In genomic region chr12:46569826-46570390, GRCh38 we compare ENCODE assay signal across 1 cellular context.
TF ChIP-seq lines count a peak whose summit lies in the region.

No MANE protein-coding gene starts in this region.

TF ChIP-seq in K562, 482 proteins besides CTCF, POLR2A, EP300 and RAD21 (continued from another document):
- TF ChIP-seq MLLT1 (IDR thresholded peaks at IDR 0.05) (no peak), CLOCK (CRISPR knock-in tag; IDR thresholded peaks at IDR 0.05; ENCODE audit: borderline replicate concordance) (no peak), ZNF76 (CRISPR knock-in tag; IDR thresholded peaks at IDR 0.05; ENCODE audit: borderline replicate concordance) (no peak), GABPB1 (CRISPR knock-in tag; IDR thresholded peaks at IDR 0.05) (peak; percentile 12; the same call in 1 of the 2 replicates), NFE2 (IDR thresholded peaks at IDR 0.05; ENCODE audit: low read depth) (peak; percentile 45), SPI1 (IDR thresholded peaks at IDR 0.05; ENCODE audit: borderline replicate concordance, low read depth, low read length) (peak; percentile 94), ZFPM2 (CRISPR knock-in tag; IDR thresholded peaks at IDR 0.05) (no peak), ZNF263 (CRISPR knock-in tag; IDR thresholded peaks at IDR 0.05; ENCODE audit: borderline replicate concordance) (no peak), ZNF707 (CRISPR knock-in tag; conservative IDR thresholded peaks at IDR 0.05) (no peak), TAL1 (IDR thresholded peaks at IDR 0.05) (no peak), SMAD3 (CRISPR knock-in tag; conservative IDR thresholded peaks at IDR 0.05) (no peak)
